1 cellular context compared by ENCODE assay signal in the genomic region with DNA sequence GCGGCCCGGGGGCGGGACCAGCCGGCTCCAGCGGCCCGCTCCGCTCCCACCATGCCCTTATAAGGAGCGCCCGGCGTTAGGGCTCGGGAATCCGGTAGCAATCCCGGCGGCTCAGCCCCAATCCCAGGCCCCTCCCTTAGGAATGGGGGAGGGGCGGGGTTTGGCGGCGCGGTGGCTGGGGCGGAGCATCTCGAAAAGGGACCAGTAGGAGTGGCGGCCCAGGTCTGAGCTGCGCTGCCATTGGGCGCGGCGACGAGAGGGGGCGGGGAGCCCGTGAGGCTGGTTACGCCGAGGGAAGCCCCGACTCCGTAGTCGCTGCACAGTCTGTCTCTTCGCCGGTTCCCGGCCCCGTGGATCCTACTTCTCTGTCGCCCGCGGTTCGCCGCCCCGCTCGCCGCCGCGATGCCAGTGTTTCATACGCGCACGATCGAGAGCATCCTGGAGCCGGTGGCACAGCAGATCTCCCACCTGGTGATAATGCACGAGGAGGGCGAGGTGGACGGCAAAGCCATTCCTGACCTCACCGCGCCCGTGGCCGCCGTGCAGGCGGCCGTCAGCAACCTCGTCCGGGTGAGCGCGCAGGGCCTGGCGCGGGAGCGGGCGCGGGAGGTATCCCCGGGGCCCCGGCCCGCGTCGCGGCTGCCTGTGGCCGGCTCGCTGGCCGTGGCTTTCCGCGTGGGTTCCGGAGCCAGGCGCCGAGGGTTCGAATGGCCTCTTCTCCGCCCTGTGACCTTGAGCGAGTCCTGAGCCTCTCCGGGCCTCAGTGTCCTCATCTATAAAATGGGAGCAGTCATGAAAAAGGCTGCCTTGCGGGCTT.
TF ChIP-seq lines count a peak whose summit lies in the region.

Gene VCL, plus strand, starts transcription at position 311 of the 817 bp plus-strand sequence. Its CDS starts 92 bp downstream, at position 403.

TF ChIP-seq in HepG2, 621 proteins besides CTCF, POLR2A, EP300 and RAD21 (continued from another document and continues in another):
- TF ChIP-seq MLXIP (CRISPR knock-in tag; IDR thresholded peaks at IDR 0.05; ENCODE audit: borderline replicate concordance) (no peak), ZUFSP (CRISPR knock-in tag; IDR thresholded peaks at IDR 0.05; ENCODE audit: borderline replicate concordance) (no peak), ZNF260 (CRISPR knock-in tag; IDR thresholded peaks at IDR 0.05; ENCODE audit: borderline replicate concordance, low read depth) (no peak), CBX5 (CRISPR knock-in tag; IDR thresholded peaks at IDR 0.05; ENCODE audit: borderline replicate concordance) (peak; percentile 67), POLR2AphosphoS5 (IDR thresholded peaks at IDR 0.05; ENCODE audit: low read depth, low read length) (peak; percentile 89), ZNF619 (CRISPR knock-in tag; IDR thresholded peaks at IDR 0.05) (no peak; the same call in 1 of the 2 replicates), KDM1A (CRISPR knock-in tag; IDR thresholded peaks at IDR 0.05) (peak; percentile 81), U2AF1 (optimal IDR thresholded peaks at IDR 0.05; ENCODE audit: low read depth, low read length) (no peak), ZNF431 (CRISPR knock-in tag; IDR thresholded peaks at IDR 0.05; ENCODE audit: borderline replicate concordance, low read depth) (peak; percentile 86), E2F1 (CRISPR knock-in tag; IDR thresholded peaks at IDR 0.05) (0 out of 2 replicates have a peak, but pooled peaks have one; percentile 20), RBM22 (optimal IDR thresholded peaks at IDR 0.05; ENCODE audit: low read length) (no peak), ZNF749 (CRISPR knock-in tag; IDR thresholded peaks at IDR 0.05; ENCODE audit: borderline replicate concordance) (no peak), RFXANK (CRISPR knock-in tag; IDR thresholded peaks at IDR 0.05) (no peak), MTA3 (CRISPR knock-in tag; IDR thresholded peaks at IDR 0.05) (no peak), SAFB2 (CRISPR knock-in tag; IDR thresholded peaks at IDR 0.05; ENCODE audit: borderline replicate concordance, low read depth) (0 out of 2 replicates have a peak, but pooled peaks have one; percentile 41), SKI (IDR thresholded peaks at IDR 0.05; ENCODE audit: partially characterized antibody) (peak; percentile 29), ZNF17 (CRISPR knock-in tag; IDR thresholded peaks at IDR 0.05) (no peak), MEIS1 (CRISPR knock-in tag; IDR thresholded peaks at IDR 0.05; ENCODE audit: borderline replicate concordance) (no peak), SNAPC4 (CRISPR knock-in tag; IDR thresholded peaks at IDR 0.05) (no peak), ZNF746 (CRISPR knock-in tag; IDR thresholded peaks at IDR 0.05) (no peak), PPARG (CRISPR knock-in tag; conservative IDR thresholded peaks at IDR 0.05) (no peak), SAP130 (CRISPR knock-in tag; IDR thresholded peaks at IDR 0.05; ENCODE audit: low read depth) (peak; percentile 89), ATM (IDR thresholded peaks at IDR 0.05; ENCODE audit: borderline replicate concordance) (no peak), ZNF747 (CRISPR knock-in tag; IDR thresholded peaks at IDR 0.05; ENCODE audit: borderline replicate concordance) (no peak; the same call in 1 of the 2 replicates), HDAC1 (CRISPR knock-in tag; IDR thresholded peaks at IDR 0.05) (peak; percentile 91), ZNF572 (CRISPR knock-in tag; IDR thresholded peaks at IDR 0.05) (no peak), PHF21A (CRISPR knock-in tag; IDR thresholded peaks at IDR 0.05) (0 out of 2 replicates have a peak, but pooled peaks have one; percentile 51), TBL1XR1 (IDR thresholded peaks at IDR 0.05; ENCODE audit: borderline replicate concordance, low read length, partially characterized antibody) (no peak), CREM (IDR thresholded peaks at IDR 0.05) (no peak), CREM (CRISPR knock-in tag; IDR thresholded peaks at IDR 0.05) (no peak), JDP2 (CRISPR knock-in tag; IDR thresholded peaks at IDR 0.05; ENCODE audit: borderline replicate concordance) (no peak; the same call in 1 of the 2 replicates), ZNF12 (CRISPR knock-in tag; IDR thresholded peaks at IDR 0.05) (no peak), ZNF121 (CRISPR knock-in tag; IDR thresholded peaks at IDR 0.05) (no peak), FOSL2 (CRISPR knock-in tag; IDR thresholded peaks at IDR 0.05) (no peak), ZNF468 (CRISPR knock-in tag; IDR thresholded peaks at IDR 0.05) (no peak), ZNF841 (CRISPR knock-in tag; IDR thresholded peaks at IDR 0.05; ENCODE audit: borderline replicate concordance) (no peak), ZNF7 (CRISPR knock-in tag; IDR thresholded peaks at IDR 0.05) (no peak), ZNF883 (CRISPR knock-in tag; IDR thresholded peaks at IDR 0.05; ENCODE audit: not compliant biosample characterization) (no peak)
- TF ChIP-seq, protein P1, sequence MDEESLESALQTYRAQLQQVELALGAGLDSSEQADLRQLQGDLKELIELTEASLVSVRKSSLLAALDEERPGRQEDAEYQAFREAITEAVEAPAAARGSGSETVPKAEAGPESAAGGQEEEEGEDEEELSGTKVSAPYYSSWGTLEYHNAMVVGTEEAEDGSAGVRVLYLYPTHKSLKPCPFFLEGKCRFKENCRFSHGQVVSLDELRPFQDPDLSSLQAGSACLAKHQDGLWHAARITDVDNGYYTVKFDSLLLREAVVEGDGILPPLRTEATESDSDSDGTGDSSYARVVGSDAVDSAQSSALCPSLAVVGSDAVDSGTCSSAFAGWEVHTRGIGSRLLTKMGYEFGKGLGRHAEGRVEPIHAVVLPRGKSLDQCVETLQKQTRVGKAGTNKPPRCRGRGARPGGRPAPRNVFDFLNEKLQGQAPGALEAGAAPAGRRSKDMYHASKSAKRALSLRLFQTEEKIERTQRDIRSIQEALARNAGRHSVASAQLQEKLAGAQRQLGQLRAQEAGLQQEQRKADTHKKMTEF (CRISPR knock-in tag; IDR thresholded peaks at IDR 0.05): no peak; the same call in 1 of the 2 replicates
- TF ChIP-seq, protein P2, sequence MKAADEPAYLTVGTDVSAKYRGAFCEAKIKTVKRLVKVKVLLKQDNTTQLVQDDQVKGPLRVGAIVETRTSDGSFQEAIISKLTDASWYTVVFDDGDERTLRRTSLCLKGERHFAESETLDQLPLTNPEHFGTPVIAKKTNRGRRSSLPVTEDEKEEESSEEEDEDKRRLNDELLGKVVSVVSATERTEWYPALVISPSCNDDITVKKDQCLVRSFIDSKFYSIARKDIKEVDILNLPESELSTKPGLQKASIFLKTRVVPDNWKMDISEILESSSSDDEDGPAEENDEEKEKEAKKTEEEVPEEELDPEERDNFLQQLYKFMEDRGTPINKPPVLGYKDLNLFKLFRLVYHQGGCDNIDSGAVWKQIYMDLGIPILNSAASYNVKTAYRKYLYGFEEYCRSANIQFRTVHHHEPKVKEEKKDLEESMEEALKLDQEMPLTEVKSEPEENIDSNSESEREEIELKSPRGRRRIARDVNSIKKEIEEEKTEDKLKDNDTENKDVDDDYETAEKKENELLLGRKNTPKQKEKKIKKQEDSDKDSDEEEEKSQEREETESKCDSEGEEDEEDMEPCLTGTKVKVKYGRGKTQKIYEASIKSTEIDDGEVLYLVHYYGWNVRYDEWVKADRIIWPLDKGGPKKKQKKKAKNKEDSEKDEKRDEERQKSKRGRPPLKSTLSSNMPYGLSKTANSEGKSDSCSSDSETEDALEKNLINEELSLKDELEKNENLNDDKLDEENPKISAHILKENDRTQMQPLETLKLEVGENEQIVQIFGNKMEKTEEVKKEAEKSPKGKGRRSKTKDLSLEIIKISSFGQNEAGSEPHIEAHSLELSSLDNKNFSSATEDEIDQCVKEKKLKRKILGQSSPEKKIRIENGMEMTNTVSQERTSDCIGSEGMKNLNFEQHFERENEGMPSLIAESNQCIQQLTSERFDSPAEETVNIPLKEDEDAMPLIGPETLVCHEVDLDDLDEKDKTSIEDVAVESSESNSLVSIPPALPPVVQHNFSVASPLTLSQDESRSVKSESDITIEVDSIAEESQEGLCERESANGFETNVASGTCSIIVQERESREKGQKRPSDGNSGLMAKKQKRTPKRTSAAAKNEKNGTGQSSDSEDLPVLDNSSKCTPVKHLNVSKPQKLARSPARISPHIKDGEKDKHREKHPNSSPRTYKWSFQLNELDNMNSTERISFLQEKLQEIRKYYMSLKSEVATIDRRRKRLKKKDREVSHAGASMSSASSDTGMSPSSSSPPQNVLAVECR (CRISPR knock-in tag; IDR thresholded peaks at IDR 0.05; ENCODE audit: borderline replicate concordance): peak; percentile 95
- TF ChIP-seq, protein P3, sequence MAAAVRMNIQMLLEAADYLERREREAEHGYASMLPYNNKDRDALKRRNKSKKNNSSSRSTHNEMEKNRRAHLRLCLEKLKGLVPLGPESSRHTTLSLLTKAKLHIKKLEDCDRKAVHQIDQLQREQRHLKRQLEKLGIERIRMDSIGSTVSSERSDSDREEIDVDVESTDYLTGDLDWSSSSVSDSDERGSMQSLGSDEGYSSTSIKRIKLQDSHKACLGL (CRISPR knock-in tag; IDR thresholded peaks at IDR 0.05): peak; percentile 57; the same call in 1 of the 2 replicates
- TF ChIP-seq, protein P4, sequence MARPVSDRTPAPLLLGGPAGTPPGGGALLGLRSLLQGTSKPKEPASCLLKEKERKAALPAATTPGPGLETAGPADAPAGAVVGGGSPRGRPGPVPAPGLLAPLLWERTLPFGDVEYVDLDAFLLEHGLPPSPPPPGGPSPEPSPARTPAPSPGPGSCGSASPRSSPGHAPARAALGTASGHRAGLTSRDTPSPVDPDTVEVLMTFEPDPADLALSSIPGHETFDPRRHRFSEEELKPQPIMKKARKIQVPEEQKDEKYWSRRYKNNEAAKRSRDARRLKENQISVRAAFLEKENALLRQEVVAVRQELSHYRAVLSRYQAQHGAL (CRISPR knock-in tag; IDR thresholded peaks at IDR 0.05; ENCODE audit: not compliant biosample characterization): no peak
